In the genomic region with DNA sequence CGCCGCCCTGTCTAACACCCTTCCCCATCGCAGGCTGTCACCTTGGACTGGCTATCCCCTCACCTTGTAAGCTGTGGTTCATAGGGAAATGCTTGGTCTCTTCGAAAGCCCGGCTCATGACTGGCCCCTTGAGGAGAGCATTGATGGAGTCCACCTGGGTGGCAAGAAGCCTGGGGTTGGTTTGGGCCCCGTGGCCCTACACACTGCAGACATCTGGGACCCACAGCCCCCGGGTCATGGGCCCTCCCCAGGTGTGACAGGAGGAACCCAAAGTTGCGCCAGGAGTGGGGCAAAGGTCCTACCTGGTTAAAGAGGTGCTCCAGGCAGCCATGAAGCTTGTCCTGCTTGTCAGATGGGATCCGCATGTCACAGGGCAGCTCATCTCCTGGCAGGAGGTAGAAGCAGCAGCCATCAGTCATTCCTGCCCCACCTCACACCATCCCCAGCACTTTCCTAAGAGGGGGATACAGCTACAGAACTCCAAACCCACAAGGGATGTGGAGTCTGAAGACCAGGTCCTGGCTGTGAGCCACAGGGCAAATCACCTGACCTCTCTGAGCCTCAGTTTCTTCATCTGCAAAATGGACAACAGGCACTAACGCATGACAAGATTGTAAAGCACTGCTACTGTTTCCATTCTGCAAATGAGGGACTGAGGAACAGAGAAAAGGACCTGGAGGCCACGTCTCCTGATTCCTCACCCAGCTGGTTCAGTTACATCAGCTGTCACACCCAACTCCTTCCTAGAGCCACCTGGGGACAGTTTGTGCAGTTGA, we compare ENCODE assay signal across 21 cellular contexts.
DNase-seq lines count a peak whose midpoint lies in the region; FAIRE-seq and TF ChIP-seq lines count a peak whose summit lies in the region.
"Had no signal": no experiment of that assay in that cellular context is flagged by ENCODE, and none has a peak within 500 bp of the region (broad histone marks: within the 10 kb centered on the region; RNA-seq: fewer than 3 reads in every experiment).

No MANE protein-coding gene starts in this region.

- no peak overlapping the region for H3K56ac ChIP-seq in H1 (replicated peaks; ENCODE audit: insufficient read length, low read depth, low read length)

- no peak for TF ChIP-seq EP300 in H1 (IDR thresholded peaks at IDR 0.05; ENCODE audit: borderline replicate concordance in 1 of 2, low read depth in 2 of 2, low read length in 2 of 2)

- no peaks in the 10 kb centered on the region for H3K79me1 ChIP-seq in H1 (ENCODE audit: low read depth, low read length)

- H3K4ac ChIP-seq in H1 (replicated peaks; ENCODE audit: insufficient read length, low read depth, low read length) = no peak overlapping the region

- H3K27ac ChIP-seq in SK-N-MC (peak overlapping the region; percentile 31; the same call in 1 of the 2 replicates), H1 (ENCODE audit: low read depth, low read length) (no peak overlapping the region; the same call in 1 of the 2 replicates), osteoblast (ENCODE audit: low read depth, low read length) (no peak overlapping the region), dorsolateral prefrontal cortex (peak overlapping the region in 13 of 59 donors; percentile 4 to 59 (median 23))
- H3K27ac ChIP-seq: GM23248 had no signal

- peaks cover 4% of the 10 kb centered on the region for H3K23me2 ChIP-seq in H1 (ENCODE audit: low read depth, low read length)

- no peak for TF ChIP-seq CTCF in H1 (IDR thresholded peaks at IDR 0.05; ENCODE audit: control extremely low read depth in 1 of 3, insufficient read depth in 1 of 3, low read depth in 1 of 3, low read length in 3 of 3)
- no peak for TF ChIP-seq CTCF in osteoblast (IDR thresholded peaks at IDR 0.05; ENCODE audit: extremely low read depth, low read depth, low read length)
- no peak for TF ChIP-seq CTCF in dorsolateral prefrontal cortex (IDR thresholded peaks at IDR 0.05 in 54 of 56, conservative IDR thresholded peaks at IDR 0.05 in 2 of 56; ENCODE audit: low read depth in 1 of 56, partially characterized antibody in 56 of 56)

- H2BK20ac ChIP-seq in H1 (ENCODE audit: low read length) = no peak overlapping the region

- H3K4me1 ChIP-seq in H1 (replicated peaks in 1 of 4; ENCODE audit: control insufficient read depth in 3 of 4, insufficient read depth in 4 of 4, low read length in 3 of 4) (no peaks in the 10 kb centered on the region), osteoblast (ENCODE audit: insufficient read depth, low read length) (peaks cover 7% of the 10 kb centered on the region)
- H3K4me1 ChIP-seq: BE2C had no signal

- H3K27me3 ChIP-seq in H1 (replicated peaks in 1 of 4; ENCODE audit: control insufficient read depth in 3 of 4, extremely low read depth in 1 of 4, insufficient read depth in 3 of 4, low read length in 3 of 4) (no peaks in the 10 kb centered on the region), osteoblast (ENCODE audit: insufficient read depth, low read length) (no peaks in the 10 kb centered on the region), dorsolateral prefrontal cortex (no peaks in the 10 kb centered on the region)
- H3K27me3 ChIP-seq: BE2C had no signal

- H4K5ac ChIP-seq in H1 (ENCODE audit: insufficient read length, low read depth, low read length) = no peak overlapping the region

- intact Hi-C loops in dorsolateral prefrontal cortex (cut with DNase I) = no loop called here

- POLR2A ChIA-PET in H1 (lab: Charles Lee; ENCODE audit: partially characterized antibody) = no interaction called here

- no peak overlapping the region for H4K8ac ChIP-seq in H1 (ENCODE audit: extremely low read depth, insufficient read depth, low read length)

- FAIRE-seq in H1 (lab: Jason Lieb, UNC) = no peak
- FAIRE-seq: A204.1, D721Med, G401.6, GM12891, H54 had no signal

- DNase-seq in SK-N-MC (ENCODE audit: low read depth, low spot score) (no peak), H1 (ENCODE audit: low read depth in 1 of 2, low spot score in 2 of 2) (no peak), osteoblast (ENCODE audit: insufficient read length, low spot score, missing footprints) (peak; percentile 30), AG08396 (ENCODE audit: low spot score) (no peak), ACHN (no peak), dorsolateral prefrontal cortex (no peak), Ammon's horn (ENCODE audit: low spot score) (no peak)
- DNase-seq: BE2C; C1 segment of cervical spinal cord; CD4-positive, CD25-positive, alpha-beta regulatory T cell; CD8-positive, alpha-beta memory T cell; COR-L47; GM23248; HCEC 1CT; IMR-90; KBM-7 had no signal

- H2BK5ac ChIP-seq in H1 (ENCODE audit: low read depth, low read length) = 0 out of 2 replicates have a peak overlapping the region, but pooled peaks have one; percentile 39

- H3K9me3 ChIP-seq in SK-N-MC (ENCODE audit: low read depth, low read length) (no peaks in the 10 kb centered on the region), H1 (ENCODE audit: insufficient read depth in 2 of 2, low read depth in 1 of 2, low read length in 1 of 2) (no peaks in the 10 kb centered on the region), osteoblast (ENCODE audit: low read depth, low read length) (no peaks in the 10 kb centered on the region)
- H3K9me3 ChIP-seq: BE2C had no signal

- H3K9ac ChIP-seq in SK-N-MC (ENCODE audit: insufficient read length) (no peak overlapping the region), H1 (replicated peaks in 1 of 4; ENCODE audit: extremely low read depth in 1 of 4, low read depth in 3 of 4, low read length in 3 of 4) (no peak overlapping the region)
- H3K9ac ChIP-seq: GM23248 had no signal

- H3K4me3 ChIP-seq in SK-N-MC (no peak overlapping the region), H1 (ENCODE audit: extremely low read depth in 1 of 4, insufficient read depth in 2 of 4, low read depth in 3 of 4, low read length in 4 of 4) (no peak overlapping the region), osteoblast (ENCODE audit: insufficient read depth, low read length) (no peak overlapping the region), dorsolateral prefrontal cortex (no peak overlapping the region)
- H3K4me3 ChIP-seq: GM23248 had no signal

- H2AK5ac ChIP-seq in H1 (ENCODE audit: low read depth, low read length) = no peak overlapping the region

- no peak overlapping the region for H2AFZ ChIP-seq in H1 (ENCODE audit: low read length)
- no peak overlapping the region for H2AFZ ChIP-seq in osteoblast (ENCODE audit: low read length)
- H2AFZ ChIP-seq: GM23248 had no signal

- no peak overlapping the region for H4K91ac ChIP-seq in H1 (replicated peaks; ENCODE audit: insufficient read length, low read length)

- no peak for TF ChIP-seq POLR2A in H1 (IDR thresholded peaks at IDR 0.05; ENCODE audit: control extremely low read depth in 1 of 2, low read depth in 2 of 2, low read length in 2 of 2)

- TF ChIP-seq RAD21 in H1 (IDR thresholded peaks at IDR 0.05 in 1 of 2, conservative IDR thresholded peaks at IDR 0.05 in 1 of 2; ENCODE audit: low read depth in 2 of 2, low read length in 2 of 2) = no peak

- in situ Hi-C loops in ACHN (cut with HindIII; ENCODE audit: low pct_ligation_motif_present, low pct_unique_long_range_greater_than_20kb, low sequenced_read_pairs) = no loop called here

- H3K4me2 ChIP-seq in H1 (ENCODE audit: insufficient read depth in 1 of 2, low read depth in 2 of 2, low read length in 2 of 2) (no peak overlapping the region), osteoblast (ENCODE audit: insufficient read depth, low read length) (no peak overlapping the region)

- H3K18ac ChIP-seq in H1 (ENCODE audit: extremely low read depth, low read length) = no peak overlapping the region

- no peak overlapping the region for H2BK15ac ChIP-seq in H1 (ENCODE audit: low read length)

- H3K14ac ChIP-seq in H1 (ENCODE audit: insufficient read length) = no peak overlapping the region

- H3K79me2 ChIP-seq in H1 (ENCODE audit: control insufficient read depth in 1 of 2, insufficient read depth in 2 of 2, low read length in 2 of 2) (no peaks in the 10 kb centered on the region), osteoblast (ENCODE audit: insufficient read depth, low read length) (no peaks in the 10 kb centered on the region)

- no peak overlapping the region for H3K23ac ChIP-seq in H1 (ENCODE audit: insufficient read length)

- 92% methylated on average over 11 of the region's 11 CpGs; no CpG with 5 or more reads in 1 of the 2 experiments for WGBS in H1 (ENCODE audit: extremely low coverage in 1 of 2, insufficient coverage in 1 of 2, insufficient read length in 1 of 2, insufficient replicate concordance in 2 of 2, low coverage in 1 of 2, low lambda C conversion rate in 2 of 2, missing lambda C conversion rate in 1 of 2), 2 experiments

- no peak overlapping the region for H2BK12ac ChIP-seq in H1 (ENCODE audit: low read depth, low read length)

- H2BK120ac ChIP-seq in H1 (replicated peaks; ENCODE audit: low read depth, low read length) = no peak overlapping the region

- peaks cover 3 to 6% of the 10 kb centered on the region in 2 experiments for H4K20me1 ChIP-seq in H1 (replicated peaks in 1 of 2; ENCODE audit: control insufficient read depth in 1 of 2, insufficient read depth in 2 of 2, low read length in 2 of 2)
- no peaks in the 10 kb centered on the region for H4K20me1 ChIP-seq in osteoblast (ENCODE audit: insufficient read depth, low read length)

- CTCF ChIA-PET in H1 (lab: Charles Lee; ENCODE audit: partially characterized antibody) = interaction anchor here (1.0 to 3.1 kb wide), 3 partner anchors 8 to 53 kb away, joined by 3 to 17 read pairs (median 3); no protein-coding TSS in a partner anchor

- peaks cover 91% of the 10 kb centered on the region for H3K36me3 ChIP-seq in SK-N-MC (ENCODE audit: insufficient read depth, low read length)
- no peaks in the 10 kb centered on the region; a peak in 1 of 8 replicates for H3K36me3 ChIP-seq in H1 (ENCODE audit: control insufficient read depth in 2 of 4, insufficient read depth in 4 of 4, low read length in 3 of 4)
- no peaks in the 10 kb centered on the region for H3K36me3 ChIP-seq in osteoblast (ENCODE audit: insufficient read depth, low read length)

TF ChIP-seq in H1, 55 proteins besides CTCF, POLR2A, EP300 and RAD21:
- TF ChIP-seq SIX5 (IDR thresholded peaks at IDR 0.05; ENCODE audit: low read depth, low read length) (no peak), ASH2L (IDR thresholded peaks at IDR 0.05; ENCODE audit: low read length) (no peak), JUN (IDR thresholded peaks at IDR 0.05; ENCODE audit: low read depth, low read length) (no peak), SAP30 (IDR thresholded peaks at IDR 0.05; ENCODE audit: insufficient read depth, insufficient replicate concordance, low read length) (no peak), EZH2 (IDR thresholded peaks at IDR 0.05; ENCODE audit: low read depth, low read length, severe bottlenecking) (no peak)
